8 cellular contexts compared by ENCODE assay signal in genomic region chrX:54043696-54044125, GRCh38. TPM values are rescaled to one million over a fixed set of nuclear protein-coding genes. Genes with fewer than 3 reads are reported as not detected.
A peak's percentile ranks its signal among the peaks of the same experiment; 100 is the strongest.
DNase-seq lines count a peak whose midpoint lies in the region; ATAC-seq, FAIRE-seq and TF ChIP-seq lines count a peak whose summit lies in the region.

No MANE protein-coding gene starts in this region.

- intact Hi-C loops in endothelial cell of umbilical vein (cut with micrococcal nuclease) (loop anchor here (1.0 to 10.0 kb wide), 7 partner anchors 140 to 1111 kb away; partner anchors contain the start of genes FAM120C, MAGED2, TSR2 and WNK3), mucosa of descending colon (cut with DNase I, micrococcal nuclease) (no loop called here), testis (cut with DNase I; ENCODE audit: low total_unique reads) (no loop called here)

- no peaks in the 10 kb centered on the region for H3K9me3 ChIP-seq in ES-I3 (ENCODE audit: control insufficient read depth, insufficient read depth, low read length)
- peaks cover 28% of the 10 kb centered on the region for H3K9me3 ChIP-seq in HUES48 (ENCODE audit: control insufficient read depth, insufficient read depth, low read length)
- H3K9me3 ChIP-seq in endothelial cell of umbilical vein (replicated peaks; ENCODE audit: control insufficient read depth, insufficient read depth, low read length) = no peaks in the 10 kb centered on the region
- H3K9me3 ChIP-seq in mucosa of descending colon = no peaks in the 10 kb centered on the region
- H3K9me3 ChIP-seq in testis = no peaks in the 10 kb centered on the region

- dilution Hi-C loops in endothelial cell of umbilical vein (cut with MboI; ENCODE audit: extremely low pct_ligation_motif_present, low sequenced_read_pairs) = no loop called here

- H3K27ac ChIP-seq in HUES48 (ENCODE audit: low read depth, low read length) = peak overlapping the region; percentile 98
- H3K27ac ChIP-seq in endothelial cell of umbilical vein (ENCODE audit: insufficient read depth, low read depth, low read length) = peak overlapping the region; percentile 76
- peak overlapping the region; percentile 89 to 93 for H3K27ac ChIP-seq in testis

- H3K4me1 ChIP-seq in ES-I3 (ENCODE audit: insufficient read depth, low read length) = peaks cover 6% of the 10 kb centered on the region
- peaks cover 13% of the 10 kb centered on the region for H3K4me1 ChIP-seq in HUES48 (ENCODE audit: control insufficient read depth, insufficient read depth, low read length)
- peaks cover 13% of the 10 kb centered on the region for H3K4me1 ChIP-seq in endothelial cell of umbilical vein (ENCODE audit: control insufficient read depth, extremely low read depth, insufficient read depth, low read length)
- H3K4me1 ChIP-seq in mucosa of descending colon (ENCODE audit: low read depth) = no peaks in the 10 kb centered on the region
- H3K4me1 ChIP-seq in testis = no peaks in the 10 kb centered on the region

- TF ChIP-seq POLR2A in endothelial cell of umbilical vein (IDR thresholded peaks at IDR 0.05; ENCODE audit: low read depth, low read length) (no peak), testis (IDR thresholded peaks at IDR 0.05) (no peak)

- no peaks in the 10 kb centered on the region for H3K9me1 ChIP-seq in endothelial cell of umbilical vein (replicated peaks; ENCODE audit: control insufficient read depth, extremely low read depth, insufficient read depth, low read length)

- H3K4me2 ChIP-seq in endothelial cell of umbilical vein (ENCODE audit: insufficient read depth, low read length) = peak overlapping the region; percentile 98

- peak; percentile 11 for ATAC-seq in GM21360 (IDR thresholded peaks at IDR 0.05; ENCODE audit: unreplicated experiment)
- ATAC-seq in mucosa of descending colon = peak; percentile 57

- H2AFZ ChIP-seq in endothelial cell of umbilical vein (ENCODE audit: low read depth, low read length) = peak overlapping the region; percentile 46

- peak; percentile 1 for DNase-seq in activated CD4-positive, CD25-positive, alpha-beta regulatory T cell treated with anti-CD3 and anti-CD28 coated beads, Interleukin-2, amount 50 U/mL, for 16 hours (ENCODE audit: low read depth, low spot score)
- DNase-seq in endothelial cell of umbilical vein (ENCODE audit: low read depth, low spot score) (no peak), mucosa of descending colon (peak in 2 of 3 donors; percentile 40 to 69), testis (no peak), COR-L47 (lab: John Stamatoyannopoulos, UW) (no peak)

- WGBS in testis, 2 donors = 0% methylated on average over 2 to 33 of the region's 39 CpGs

- CTCF ChIA-PET in endothelial cell of umbilical vein (lab: Charles Lee) = interaction anchor here (2.7 kb wide), 1 partner anchor 396 kb away, joined by 15 read pairs; the partner anchor contains the start of gene TSR2

- H3K9ac ChIP-seq in ES-I3 (ENCODE audit: low read depth, low read length) (peak overlapping the region; percentile 86), HUES48 (ENCODE audit: low read depth, low read length) (peak overlapping the region; percentile 84), endothelial cell of umbilical vein (replicated peaks; ENCODE audit: extremely low read depth, insufficient read depth, low read length) (peak overlapping the region; percentile 93)

- no peaks in the 10 kb centered on the region for H4K20me1 ChIP-seq in endothelial cell of umbilical vein (replicated peaks; ENCODE audit: control insufficient read depth, extremely low read depth, insufficient read depth, low read length)

- POLR2A ChIA-PET in endothelial cell of umbilical vein (lab: Charles Lee) = interaction anchor here (1.2 to 1.4 kb wide), 2 partner anchors 360 to 396 kb away, joined by 3 to 4 read pairs; partner anchors contain the start of gene TSR2

- H3K4me3 ChIP-seq in HUES48 (ENCODE audit: low read depth, low read length) (peak overlapping the region; percentile 68), endothelial cell of umbilical vein (replicated peaks in 1 of 3; ENCODE audit: insufficient read depth in 1 of 3, low read depth in 1 of 3, low read length in 3 of 3) (peak overlapping the region; percentile 66 to 87 (median 70)), mucosa of descending colon (peak overlapping the region; percentile 46), testis (peak overlapping the region; percentile 71 to 81)

- TF ChIP-seq CTCF in endothelial cell of umbilical vein (IDR thresholded peaks at IDR 0.05; ENCODE audit: extremely low read depth in 1 of 2, insufficient read depth in 1 of 2, low read depth in 1 of 2, low read length in 2 of 2) (no peak), mucosa of descending colon (IDR thresholded peaks at IDR 0.05) (no peak), testis (IDR thresholded peaks at IDR 0.05) (no peak)

- H3K27me3 ChIP-seq in HUES48 (ENCODE audit: control insufficient read depth, insufficient read depth, low read length) (no peaks in the 10 kb centered on the region), endothelial cell of umbilical vein (ENCODE audit: control insufficient read depth in 2 of 2, insufficient read depth in 2 of 2, low read length in 2 of 2) (no peaks in the 10 kb centered on the region), testis (no peaks in the 10 kb centered on the region)

- BruUV-seq in endothelial cell of umbilical vein (replicated peaks; lab: Mats Ljungman, UMichigan) = TSS peak; percentile 52

- FAIRE-seq in endothelial cell of umbilical vein (lab: Jason Lieb, UNC) = peak; percentile 43

- H3K36me3 ChIP-seq in ES-I3 (ENCODE audit: insufficient read depth, low read length) = peaks cover 2% of the 10 kb centered on the region; the same call in 1 of the 2 replicates
- H3K36me3 ChIP-seq in HUES48 (ENCODE audit: control insufficient read depth, insufficient read depth, low read length) = peaks cover 24% of the 10 kb centered on the region
- H3K36me3 ChIP-seq in endothelial cell of umbilical vein (ENCODE audit: control insufficient read depth in 2 of 2, extremely low read depth in 1 of 2, insufficient read depth in 2 of 2, low read length in 2 of 2) = no peaks in the 10 kb centered on the region
- no peaks in the 10 kb centered on the region for H3K36me3 ChIP-seq in mucosa of descending colon (ENCODE audit: low read depth)
- H3K36me3 ChIP-seq in testis (ENCODE audit: low read depth, missing control alignments) = no peaks in the 10 kb centered on the region

- peaks cover 3% of the 10 kb centered on the region for H3K79me2 ChIP-seq in endothelial cell of umbilical vein (ENCODE audit: control insufficient read depth, insufficient read depth, low read length)

TF ChIP-seq in endothelial cell of umbilical vein, 7 proteins besides CTCF, POLR2A, EP300 and RAD21:
- TF ChIP-seq GATA2 (IDR thresholded peaks at IDR 0.05; ENCODE audit: insufficient read depth, insufficient read length, low read depth, low read length) = no peak
- no peak for TF ChIP-seq EZH2 (IDR thresholded peaks at IDR 0.05; ENCODE audit: borderline replicate concordance, low read depth, low read length, severe bottlenecking)
- no peak for TF ChIP-seq MAX (IDR thresholded peaks at IDR 0.05; ENCODE audit: insufficient read depth, insufficient read length)
- no peak for TF ChIP-seq JUN (IDR thresholded peaks at IDR 0.05; ENCODE audit: borderline replicate concordance, insufficient read depth, insufficient read length, low read depth)
- TF ChIP-seq POLR2AphosphoS5 (IDR thresholded peaks at IDR 0.05; ENCODE audit: insufficient read depth, low read depth, low read length) = no peak
- no peak for TF ChIP-seq FOS (IDR thresholded peaks at IDR 0.05; ENCODE audit: borderline replicate concordance, insufficient read depth, low read length)

RNA-seq across cellular contexts. Expression of gene PHF8, which starts 0.6 kb away (rescaled TPM):
- total RNA-seq in endothelial cell of umbilical vein = 23.2 and 25.5 TPM in 2 replicates
- polyA plus RNA-seq in endothelial cell of umbilical vein = 10.9 and 12.1 TPM in 2 replicates
- 12.8 and 13.9 TPM in 2 replicates for polyA plus RNA-seq in endothelial cell of umbilical vein (2011; cell fraction: cytosol; rRNA removed)
- 42.5 and 45.1 TPM in 2 replicates for polyA plus RNA-seq in endothelial cell of umbilical vein (2011; cell fraction: nucleus; rRNA removed)
- polyA plus RNA-seq in endothelial cell of umbilical vein (2012) = 12.1 and 14.1 TPM in 2 replicates
- polyA minus RNA-seq in endothelial cell of umbilical vein = 47.1 and 47.6 TPM in 2 replicates
- polyA minus RNA-seq in endothelial cell of umbilical vein (2011; cell fraction: cytosol; rRNA and poly(A)+ RNA removed) = 18.0 TPM
- 56.6 and 62.8 TPM in 2 replicates for polyA minus RNA-seq in endothelial cell of umbilical vein (2011; cell fraction: nucleus; rRNA and poly(A)+ RNA removed)
- 10 to 100 TPM; 23.1 to 36.8 (median 29.8) TPM for total RNA-seq in mucosa of descending colon
- 100 to 1,000 TPM; 162 to 196 TPM for total RNA-seq in testis
- polyA plus RNA-seq in testis (ENCODE audit: insufficient read depth, low read depth, low replicate concordance) = 90.8 TPM

Comparison
In these comparisons a context has a peak if more than half of its experiments do, and no peak if none do; other contexts are left out.
1. DNase-seq: peak in activated CD4-positive, CD25-positive, alpha-beta regulatory T cell treated with anti-CD3 and anti-CD28 coated beads, Interleukin-2, amount 50 U/mL, for 16 hours (single experiment) and mucosa of descending colon (2 of 3); none in endothelial cell of umbilical vein (single experiment), testis (single experiment) and COR-L47 (single experiment).
2. Peak in every context shown above with its lines, with median percentiles within 50 percentile points of each other: H3K9ac ChIP-seq, H3K27ac ChIP-seq and H3K4me3 ChIP-seq.